Comparison of ENCODE assay signal across 14 cellular contexts in genomic region chr5:31738199-31738598, GRCh38.
DNase-seq lines count a peak whose midpoint lies in the region; ATAC-seq and TF ChIP-seq lines count a peak whose summit lies in the region.
"Had no signal": no experiment of that assay in that cellular context is flagged by ENCODE, and none has a peak within 500 bp of the region (broad histone marks: within the 10 kb centered on the region; RNA-seq: fewer than 3 reads in every experiment).

No MANE protein-coding gene starts in this region.

- ATAC-seq in Right ventricle myocardium superior (ENCODE audit: poor library complexity) (peak; percentile 59), HG03469 (IDR thresholded peaks at IDR 0.05; ENCODE audit: unreplicated experiment) (no peak)
- ATAC-seq: GM12878, HCT116 had no signal

- TF ChIP-seq CTCF in left ventricle myocardium inferior (IDR thresholded peaks at IDR 0.05; ENCODE audit: borderline replicate concordance) = no peak

- no peaks in the 10 kb centered on the region for H3K27me3 ChIP-seq in left ventricle myocardium inferior (ENCODE audit: low read depth)
- H3K27me3 ChIP-seq: BE2C had no signal

- H3K36me3 ChIP-seq in left ventricle myocardium inferior = no peaks in the 10 kb centered on the region
- H3K36me3 ChIP-seq: BE2C had no signal

- peaks cover 14% of the 10 kb centered on the region for H3K9me3 ChIP-seq in left ventricle myocardium inferior (replicated peaks)
- H3K9me3 ChIP-seq: BE2C had no signal

- H3K4me1 ChIP-seq in left ventricle myocardium inferior = peaks cover 76% of the 10 kb centered on the region
- H3K4me1 ChIP-seq: BE2C had no signal

- intact Hi-C loops in Right ventricle myocardium superior (cut with DNase I) (no loop called here), left ventricle myocardium inferior (cut with micrococcal nuclease) (no loop called here)

- H3K4me3 ChIP-seq in left ventricle myocardium inferior = peak overlapping the region; percentile 13
- H3K4me3 ChIP-seq: GM12878, GM23248 had no signal

- H3K27ac ChIP-seq in left ventricle myocardium inferior (replicated peaks) = peak overlapping the region; percentile 70
- H3K27ac ChIP-seq in temporal lobe (ENCODE audit: low read depth, low read length) = peak overlapping the region; percentile 48
- H3K27ac ChIP-seq: C4-2B, GM23248 had no signal

- DNase-seq in Right ventricle myocardium superior (no peak), left ventricle myocardium inferior (no peak), occipital lobe (lab: John Stamatoyannopoulos, UW) (peak; percentile 21), GM19238 (ENCODE audit: insufficient read length, low spot score) (no peak), retina (no peak)
- DNase-seq: BE2C; CD4-positive, alpha-beta memory T cell; DMS79; GM23248 had no signal
